Comparison of ENCODE assay signal across 18 cellular contexts in the genomic region with DNA sequence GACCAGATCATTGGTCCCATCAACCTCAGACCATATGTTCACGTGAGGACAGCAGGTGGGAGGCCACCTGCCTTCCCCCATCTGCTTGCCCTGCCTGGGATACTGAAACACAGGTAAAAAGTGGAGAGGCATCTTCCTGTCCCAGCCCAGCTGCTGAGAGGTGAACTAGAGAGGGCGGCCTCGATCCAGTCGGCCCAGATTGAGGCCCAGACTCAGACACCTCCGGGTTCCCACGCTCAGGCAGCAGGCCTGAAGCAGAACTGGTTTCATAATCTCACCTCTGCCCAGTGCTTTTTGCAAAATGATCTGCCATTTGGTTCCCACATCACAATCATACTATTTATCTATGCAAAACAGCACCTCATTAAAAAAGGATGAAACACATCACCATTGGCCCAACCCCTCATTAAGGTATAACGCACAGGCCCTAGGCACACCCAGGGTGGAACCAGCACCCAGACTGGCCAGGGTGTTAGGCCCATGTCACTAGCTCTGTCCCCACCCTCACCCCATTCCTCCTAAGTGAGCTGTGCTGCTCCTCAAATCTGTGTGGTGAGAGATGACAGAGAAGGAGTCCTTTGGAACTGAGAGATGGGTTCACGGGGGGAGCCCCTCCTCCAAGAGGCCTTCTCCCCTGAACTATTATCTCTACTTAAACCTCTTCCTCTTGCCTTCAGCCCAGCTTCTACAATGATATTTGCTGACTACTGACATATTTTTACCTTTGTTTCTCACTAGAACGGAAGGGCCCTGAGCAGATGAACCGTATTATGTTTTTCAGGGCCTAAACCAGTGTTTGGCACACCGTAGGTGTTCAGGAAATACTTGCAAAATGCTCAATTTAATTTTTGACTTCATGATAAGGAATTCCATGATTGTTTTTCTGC.
DNase-seq lines count a peak whose midpoint lies in the region; ATAC-seq, FAIRE-seq and TF ChIP-seq lines count a peak whose summit lies in the region.
"Had no signal": no experiment of that assay in that cellular context is flagged by ENCODE, and none has a peak within 500 bp of the region (broad histone marks: within the 10 kb centered on the region; RNA-seq: fewer than 3 reads in every experiment).

No MANE protein-coding gene starts in this region.

- no peak for TF ChIP-seq CTCF in RWPE1 (conservative IDR thresholded peaks at IDR 0.05; ENCODE audit: low read depth)
- TF ChIP-seq CTCF in transverse colon (IDR thresholded peaks at IDR 0.05) = no peak

- intact Hi-C loops in transverse colon (cut with DNase I; ENCODE audit: low total_unique reads) = no loop called here

- no peak overlapping the region for H3K4me3 ChIP-seq in transverse colon
- H3K4me3 ChIP-seq: BLaER1, uterus had no signal

- TF ChIP-seq EP300 in transverse colon (IDR thresholded peaks at IDR 0.05; ENCODE audit: low read depth) = no peak

- no peaks in the 10 kb centered on the region for H3K9me3 Mint-ChIP-seq in activated naive CD4-positive, alpha-beta T cell treated with anti-CD3 and anti-CD28 coated beads, Interleukin-2, amount 10 ng/mL, durations not matched to agents 7 days and 5 days
- no peaks in the 10 kb centered on the region for H3K9me3 Mint-ChIP-seq in stimulated activated naive CD8-positive, alpha-beta T cell treated with anti-CD3 and anti-CD28 coated beads, Interleukin-15, Interleukin-2, amounts not matched to agents 100 ng/mL and 50 ng/mL, for 24 hours

- no peaks in the 10 kb centered on the region for H3K36me3 ChIP-seq in transverse colon
- H3K36me3 ChIP-seq: BLaER1, uterus had no signal

- H3K4me1 ChIP-seq in transverse colon = peaks cover 0 to 3% (median 0%) of the 10 kb centered on the region in 4 donors
- H3K4me1 ChIP-seq: uterus had no signal

- H3K36me3 Mint-ChIP-seq in activated naive CD4-positive, alpha-beta T cell treated with anti-CD3 and anti-CD28 coated beads, Interleukin-2, amount 10 ng/mL, durations not matched to agents 7 days and 5 days = no peaks in the 10 kb centered on the region
- H3K36me3 Mint-ChIP-seq in T-helper 17 cell (ENCODE audit: low read depth) = no peaks in the 10 kb centered on the region
- H3K36me3 Mint-ChIP-seq in stimulated activated naive CD8-positive, alpha-beta T cell treated with anti-CD3 and anti-CD28 coated beads, Interleukin-15, Interleukin-2, amounts not matched to agents 100 ng/mL and 50 ng/mL, for 24 hours (ENCODE audit: low read depth) = no peaks in the 10 kb centered on the region

- H3K27ac Mint-ChIP-seq in activated naive CD4-positive, alpha-beta T cell treated with anti-CD3 and anti-CD28 coated beads, Interleukin-2, amount 10 ng/mL, durations not matched to agents 7 days and 5 days = no peak overlapping the region
- H3K27ac Mint-ChIP-seq in T-helper 17 cell = peak overlapping the region; percentile 88
- H3K27ac Mint-ChIP-seq in stimulated activated naive CD8-positive, alpha-beta T cell treated with anti-CD3 and anti-CD28 coated beads, Interleukin-15, Interleukin-2, amounts not matched to agents 100 ng/mL and 50 ng/mL, for 24 hours = peak overlapping the region; percentile 47

- 81 to 87% methylated on average over 7 to 11 of the region's 11 CpGs for WGBS in transverse colon (ENCODE audit: low coverage in 1 of 2), 2 donors

- H3K9me3 ChIP-seq in T-helper 17 cell (ENCODE audit: control insufficient read depth, low read length, poor library complexity, severe bottlenecking) = no peaks in the 10 kb centered on the region
- no peaks in the 10 kb centered on the region for H3K9me3 ChIP-seq in transverse colon
- H3K9me3 ChIP-seq: BLaER1, uterus had no signal

- in situ Hi-C loops in transverse colon (cut with MboI; ENCODE audit: low pct_ligation_motif_present in 1 of 4, low pct_unique_long_range_greater_than_20kb in 1 of 4, low sequenced_read_pairs in 3 of 4) = no loop called here

- no peak for FAIRE-seq in H54 (lab: Jason Lieb, UNC)
- FAIRE-seq: frontal cortex, GM12891 had no signal

- peak; percentile 18 for DNase-seq in activated naive CD4-positive, alpha-beta T cell treated with anti-CD3 and anti-CD28 coated beads, Interleukin-2, amount 10 ng/mL, durations not matched to agents 7 days and 5 days
- DNase-seq in activated naive CD4-positive, alpha-beta T cell treated with Interleukin-2 at 50 U/mL for 16 hours = no peak
- no peak for DNase-seq in T-helper 17 cell
- no peak for DNase-seq in left lobe of liver (ENCODE audit: low spot score)
- DNase-seq in RWPE1 (ENCODE audit: low spot score) = no peak
- no peak for DNase-seq in transverse colon
- no peak for DNase-seq in H54 (ENCODE audit: insufficient read length, low spot score)
- DNase-seq: activated gamma-delta T cell treated with Interleukin-2 at 50 U/mL for 16 hours, MM.1S, NCI-H2081, posterior cingulate gyrus had no signal

- no peak for TF ChIP-seq POLR2A in transverse colon (IDR thresholded peaks at IDR 0.05)
- no peak for TF ChIP-seq POLR2A in H54 (IDR thresholded peaks at IDR 0.05; ENCODE audit: low read depth, low read length)

- peaks cover 7% of the 10 kb centered on the region for H3K27me3 Mint-ChIP-seq in activated naive CD4-positive, alpha-beta T cell treated with anti-CD3 and anti-CD28 coated beads, Interleukin-2, amount 10 ng/mL, durations not matched to agents 7 days and 5 days
- H3K27me3 Mint-ChIP-seq in T-helper 17 cell = no peaks in the 10 kb centered on the region
- H3K27me3 Mint-ChIP-seq in stimulated activated naive CD8-positive, alpha-beta T cell treated with anti-CD3 and anti-CD28 coated beads, Interleukin-15, Interleukin-2, amounts not matched to agents 100 ng/mL and 50 ng/mL, for 24 hours = no peaks in the 10 kb centered on the region

- H3K27ac ChIP-seq in RWPE1 = no peak overlapping the region
- H3K27ac ChIP-seq in transverse colon = no peak overlapping the region
- H3K27ac ChIP-seq: BLaER1, uterus, VCaP had no signal

- ATAC-seq in T-helper 17 cell (peak; percentile 74), left lobe of liver (peak; percentile 81)
- ATAC-seq: SK-N-SH treated with all-trans-retinoic acid at 6 μM for 48 hours had no signal

- H3K4me3 Mint-ChIP-seq in activated naive CD4-positive, alpha-beta T cell treated with anti-CD3 and anti-CD28 coated beads, Interleukin-2, amount 10 ng/mL, durations not matched to agents 7 days and 5 days = no peak overlapping the region
- peak overlapping the region; percentile 75 for H3K4me3 Mint-ChIP-seq in T-helper 17 cell
- no peak overlapping the region for H3K4me3 Mint-ChIP-seq in stimulated activated naive CD8-positive, alpha-beta T cell treated with anti-CD3 and anti-CD28 coated beads, Interleukin-15, Interleukin-2, amounts not matched to agents 100 ng/mL and 50 ng/mL, for 24 hours

- CTCF ChIA-PET in activated naive CD4-positive, alpha-beta T cell treated with anti-CD3 and anti-CD28 coated beads, Interleukin-2, amount 10 ng/mL, durations not matched to agents 7 days and 5 days (lab: Charles Lee) = no interaction called here
- CTCF ChIA-PET in RWPE1 (lab: Yijun Ruan, JAX) = no interaction called here

- peaks cover 17% of the 10 kb centered on the region for H3K4me1 Mint-ChIP-seq in activated naive CD4-positive, alpha-beta T cell treated with anti-CD3 and anti-CD28 coated beads, Interleukin-2, amount 10 ng/mL, durations not matched to agents 7 days and 5 days
- peaks cover 37% of the 10 kb centered on the region for H3K4me1 Mint-ChIP-seq in T-helper 17 cell
- H3K4me1 Mint-ChIP-seq in stimulated activated naive CD8-positive, alpha-beta T cell treated with anti-CD3 and anti-CD28 coated beads, Interleukin-15, Interleukin-2, amounts not matched to agents 100 ng/mL and 50 ng/mL, for 24 hours (ENCODE audit: low read depth) = peaks cover 47% of the 10 kb centered on the region

- H3K27me3 ChIP-seq in transverse colon = no peaks in the 10 kb centered on the region
- H3K27me3 ChIP-seq: BLaER1, uterus had no signal

- POLR2A ChIA-PET in RWPE1 (lab: Yijun Ruan, JAX; ENCODE audit: low non-redundant PET) = no interaction called here
